7 cellular contexts compared by ENCODE assay signal in genomic region chr11:88508808-88509581, GRCh38.
DNase-seq lines count a peak whose midpoint lies in the region; ATAC-seq, FAIRE-seq and TF ChIP-seq lines count a peak whose summit lies in the region.

No MANE protein-coding gene starts in this region.

- peak overlapping the region; percentile 69; the same call in 1 of the 2 replicates for H2BK12ac ChIP-seq in H1 (ENCODE audit: low read depth, low read length)

- peaks cover 0 to 6% (median 2%) of the 10 kb centered on the region in 4 experiments; a peak in 5 of 7 replicates for H3K4me1 ChIP-seq in H1 (replicated peaks in 1 of 4; ENCODE audit: control insufficient read depth in 3 of 4, insufficient read depth in 4 of 4, low read length in 3 of 4)

- H2BK120ac ChIP-seq in H1 (replicated peaks; ENCODE audit: low read depth, low read length): peak overlapping the region; percentile 76

- H2BK15ac ChIP-seq in H1 (ENCODE audit: low read length): peak overlapping the region; percentile 78; the same call in 1 of the 2 replicates

- H3K9me3 Mint-ChIP-seq in natural killer cell: no peaks in the 10 kb centered on the region

- H3K9ac ChIP-seq in H1 (replicated peaks in 1 of 4; ENCODE audit: extremely low read depth in 1 of 4, low read depth in 3 of 4, low read length in 3 of 4): peak overlapping the region in 3 of 4 experiments; percentile 25 to 59 (median 52); a peak in 5 of 7 replicates

- DNase-seq in GM19239 (ENCODE audit: insufficient read length, low spot score): peak; percentile 20
- DNase-seq in NCI-H510A (lab: John Stamatoyannopoulos, UW): peak; percentile 11
- DNase-seq in H1 (ENCODE audit: low read depth in 1 of 2, low spot score in 2 of 2): peak in 1 of 2 experiments; percentile 57
- peak; percentile 22 for DNase-seq in natural killer cell
- DNase-seq in occipital lobe (lab: John Stamatoyannopoulos, UW): no peak
- no peak for DNase-seq in GM19240 (ENCODE audit: insufficient read length, low spot score)

- TF ChIP-seq POLR2A in H1 (IDR thresholded peaks at IDR 0.05; ENCODE audit: control extremely low read depth in 1 of 2, low read depth in 2 of 2, low read length in 2 of 2): peak in 1 of 2 experiments; percentile 74; a peak in 2 of 3 replicates

- no peak overlapping the region for H4K5ac ChIP-seq in H1 (ENCODE audit: insufficient read length, low read depth, low read length)

- H3K79me1 ChIP-seq in H1 (ENCODE audit: low read depth, low read length): no peaks in the 10 kb centered on the region

- peaks cover 45 to 74% of the 10 kb centered on the region in 2 donors for H3K27me3 Mint-ChIP-seq in natural killer cell (ENCODE audit: low read depth in 2 of 2)

- H4K91ac ChIP-seq in H1 (replicated peaks; ENCODE audit: insufficient read length, low read length): peak overlapping the region; percentile 95

- no peaks in the 10 kb centered on the region for H3K36me3 ChIP-seq in H1 (ENCODE audit: control insufficient read depth in 2 of 4, insufficient read depth in 4 of 4, low read length in 3 of 4)

- 3% methylated on average over 56 of the region's 78 CpGs; no CpG with 5 or more reads in 1 of the 2 experiments for WGBS in H1 (ENCODE audit: extremely low coverage in 1 of 2, insufficient coverage in 1 of 2, insufficient read length in 1 of 2, insufficient replicate concordance in 2 of 2, low coverage in 1 of 2, low lambda C conversion rate in 2 of 2, missing lambda C conversion rate in 1 of 2), 2 experiments

- no peak for TF ChIP-seq RAD21 in H1 (IDR thresholded peaks at IDR 0.05 in 1 of 2, conservative IDR thresholded peaks at IDR 0.05 in 1 of 2; ENCODE audit: low read depth in 2 of 2, low read length in 2 of 2)

- TF ChIP-seq CTCF in H1 (IDR thresholded peaks at IDR 0.05; ENCODE audit: control extremely low read depth in 1 of 3, insufficient read depth in 1 of 3, low read depth in 1 of 3, low read length in 3 of 3): no peak
- no peak for TF ChIP-seq CTCF in natural killer cell (IDR thresholded peaks at IDR 0.05)

- H3K4ac ChIP-seq in H1 (replicated peaks; ENCODE audit: insufficient read length, low read depth, low read length): no peak overlapping the region

- no peaks in the 10 kb centered on the region for H3K9me3 ChIP-seq in H1 (ENCODE audit: insufficient read depth in 2 of 2, low read depth in 1 of 2, low read length in 1 of 2)

- no peak overlapping the region for H2BK20ac ChIP-seq in H1 (ENCODE audit: low read length)

- H3K4me3 Mint-ChIP-seq in natural killer cell: peak overlapping the region; percentile 93

- peaks cover 14 to 22% of the 10 kb centered on the region in 2 donors for H3K4me1 Mint-ChIP-seq in natural killer cell

- peak overlapping the region; percentile 80 to 96 for H3K4me2 ChIP-seq in H1 (ENCODE audit: insufficient read depth in 1 of 2, low read depth in 2 of 2, low read length in 2 of 2)

- H3K23me2 ChIP-seq in H1 (ENCODE audit: low read depth, low read length): peaks cover 9% of the 10 kb centered on the region; the same call in 1 of the 2 replicates

- peak overlapping the region; percentile 9; the same call in 1 of the 2 replicates for H2BK5ac ChIP-seq in H1 (ENCODE audit: low read depth, low read length)

- H3K27me3 ChIP-seq in H1 (replicated peaks in 1 of 4; ENCODE audit: control insufficient read depth in 3 of 4, extremely low read depth in 1 of 4, insufficient read depth in 3 of 4, low read length in 3 of 4): peaks cover 0 to 35% (median 18%) of the 10 kb centered on the region in 4 experiments; a peak in 6 of 7 replicates

- H3K14ac ChIP-seq in H1 (ENCODE audit: insufficient read length): no peak overlapping the region

- ATAC-seq in natural killer cell: peak; percentile 58 to 85 (median 80)
- ATAC-seq in HG03439 (IDR thresholded peaks at IDR 0.05; ENCODE audit: unreplicated experiment): no peak

- no peaks in the 10 kb centered on the region for H3K79me2 ChIP-seq in H1 (ENCODE audit: control insufficient read depth in 1 of 2, insufficient read depth in 2 of 2, low read length in 2 of 2)

- H3K27ac Mint-ChIP-seq in natural killer cell: no peak overlapping the region

- H2AK5ac ChIP-seq in H1 (ENCODE audit: low read depth, low read length): no peak overlapping the region

- no peak for FAIRE-seq in GM19239 (lab: Jason Lieb, UNC)
- no peak for FAIRE-seq in H1 (lab: Jason Lieb, UNC)

- H3K56ac ChIP-seq in H1 (replicated peaks; ENCODE audit: insufficient read length, low read depth, low read length): no peak overlapping the region

- H4K20me1 ChIP-seq in H1 (replicated peaks in 1 of 2; ENCODE audit: control insufficient read depth in 1 of 2, insufficient read depth in 2 of 2, low read length in 2 of 2): no peaks in the 10 kb centered on the region

- H3K27ac ChIP-seq in H1 (ENCODE audit: low read depth, low read length): no peak overlapping the region

- peak overlapping the region; percentile 93 for H4K8ac ChIP-seq in H1 (ENCODE audit: extremely low read depth, insufficient read depth, low read length)

- peak overlapping the region; percentile 37 to 67 (median 54) for H3K4me3 ChIP-seq in H1 (ENCODE audit: extremely low read depth in 1 of 4, insufficient read depth in 2 of 4, low read depth in 3 of 4, low read length in 4 of 4)

- H3K18ac ChIP-seq in H1 (ENCODE audit: extremely low read depth, low read length): peak overlapping the region; percentile 66

- no peak for TF ChIP-seq EP300 in H1 (IDR thresholded peaks at IDR 0.05; ENCODE audit: borderline replicate concordance in 1 of 2, low read depth in 2 of 2, low read length in 2 of 2)

- no peak overlapping the region for H3K23ac ChIP-seq in H1 (ENCODE audit: insufficient read length)

- intact Hi-C loops in natural killer cell (cut with micrococcal nuclease): no loop called here

- POLR2A ChIA-PET in H1 (lab: Charles Lee; ENCODE audit: partially characterized antibody): interaction anchor here (0.8 to 1.4 kb wide), 5 partner anchors 20 to 334 kb away, joined by 3 to 7 read pairs (median 3); partner anchors contain the start of genes CTSC and RAB38

- CTCF ChIA-PET in H1 (lab: Charles Lee; ENCODE audit: partially characterized antibody): interaction anchor here (0.8 to 2.0 kb wide), 3 partner anchors 19 to 36 kb away, joined by 3 to 6 read pairs (median 3); no protein-coding TSS in a partner anchor

- H2AFZ ChIP-seq in H1 (ENCODE audit: low read length): peak overlapping the region; percentile 92

- H3K36me3 Mint-ChIP-seq in natural killer cell: no peaks in the 10 kb centered on the region

TF ChIP-seq in H1, 55 proteins besides CTCF, POLR2A, EP300 and RAD21 (continues in another document):
- no peak for TF ChIP-seq TAF1 (IDR thresholded peaks at IDR 0.05; ENCODE audit: low read depth, low read length)
- TF ChIP-seq PHF8 (conservative IDR thresholded peaks at IDR 0.05; ENCODE audit: low read depth, low read length): no peak; the same call in 1 of the 2 replicates
- TF ChIP-seq ATF2 (IDR thresholded peaks at IDR 0.05; ENCODE audit: low read length): no peak
- peak in 1 of 2 experiments; percentile 63; a peak in 1 of 4 replicates for TF ChIP-seq HDAC2 (IDR thresholded peaks at IDR 0.05; ENCODE audit: borderline replicate concordance in 1 of 2, low read depth in 2 of 2, low read length in 2 of 2)
- TF ChIP-seq CTBP2 (IDR thresholded peaks at IDR 0.05; ENCODE audit: borderline replicate concordance, insufficient read depth, insufficient read length, low read length): no peak
- TF ChIP-seq CEBPB (IDR thresholded peaks at IDR 0.05; ENCODE audit: low read depth, low read length): no peak
- peak; percentile 100 for TF ChIP-seq KDM4A (IDR thresholded peaks at IDR 0.05; ENCODE audit: low read depth, low read length, severe bottlenecking)
- no peak for TF ChIP-seq SIX5 (IDR thresholded peaks at IDR 0.05; ENCODE audit: low read depth, low read length)
- TF ChIP-seq SIN3A (conservative IDR thresholded peaks at IDR 0.05 in 1 of 2, IDR thresholded peaks at IDR 0.05 in 1 of 2; ENCODE audit: low read depth in 1 of 2, low read length in 2 of 2): no peak
- peak; percentile 98 for TF ChIP-seq MAX (IDR thresholded peaks at IDR 0.05)
- peak; percentile 8; the same call in 1 of the 2 replicates for TF ChIP-seq YY1 (IDR thresholded peaks at IDR 0.05; ENCODE audit: low read depth, low read length)
- no peak for TF ChIP-seq ZNF274 (IDR thresholded peaks at IDR 0.05; ENCODE audit: borderline replicate concordance, extremely low read depth, low read length)
- no peak for TF ChIP-seq NANOG (IDR thresholded peaks at IDR 0.05; ENCODE audit: insufficient read depth, low read depth, low read length, poor library complexity, severe bottlenecking)
- TF ChIP-seq RFX5 (IDR thresholded peaks at IDR 0.05; ENCODE audit: borderline replicate concordance, low read depth, low read length): no peak
- TF ChIP-seq EZH2 (IDR thresholded peaks at IDR 0.05; ENCODE audit: low read depth, low read length, severe bottlenecking): peak; percentile 64
- TF ChIP-seq FOSL1 (IDR thresholded peaks at IDR 0.05; ENCODE audit: insufficient read depth, low read depth, low read length): no peak
- peak; percentile 69 for TF ChIP-seq EGR1 (IDR thresholded peaks at IDR 0.05; ENCODE audit: borderline replicate concordance, low read depth, low read length)
- TF ChIP-seq SIRT6 (IDR thresholded peaks at IDR 0.05; ENCODE audit: low read length): no peak
- TF ChIP-seq SUZ12 (IDR thresholded peaks at IDR 0.05; ENCODE audit: low read length): peak; percentile 83
- TF ChIP-seq SP4 (IDR thresholded peaks at IDR 0.05; ENCODE audit: low read length): no peak
- TF ChIP-seq SRF (IDR thresholded peaks at IDR 0.05; ENCODE audit: low read depth, low read length): no peak

Comparison
In these comparisons a context has a peak if more than half of its experiments do, and no peak if none do; other contexts are left out.
1. DNase-seq: peak in GM19239 (single experiment), NCI-H510A (single experiment) and natural killer cell (single experiment); none in occipital lobe (single experiment) and GM19240 (single experiment).